ENCODE assay signal across 19 cellular contexts in the genomic region with DNA sequence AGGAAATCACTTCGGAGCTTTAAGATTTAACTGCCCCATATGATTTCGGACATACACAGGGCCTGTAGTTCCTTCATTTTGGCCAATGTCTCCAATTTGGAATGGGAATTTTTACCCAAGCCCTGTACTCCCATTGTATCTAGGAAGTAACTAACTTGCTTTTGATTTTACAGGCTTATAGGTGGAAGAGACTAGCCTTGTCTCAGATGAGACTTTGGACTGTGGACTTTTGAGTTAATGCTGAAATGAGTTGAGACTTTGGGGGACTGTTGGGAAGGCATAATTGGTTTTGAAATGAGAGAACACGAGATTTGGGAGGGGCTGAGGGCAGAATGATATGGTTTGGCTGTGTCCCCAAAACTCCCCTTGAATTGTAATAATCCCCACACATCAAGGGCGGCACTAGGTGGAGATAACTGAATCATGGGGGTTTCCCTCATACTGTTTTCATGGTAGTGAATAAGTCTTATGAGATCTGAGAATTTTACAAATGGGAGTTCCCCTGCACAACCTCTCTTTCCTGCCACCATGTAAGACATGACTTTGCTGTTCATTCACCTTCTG.
"Had no signal": no experiment of that assay in that cellular context is flagged by ENCODE, and none has a peak within 500 bp of the region (broad histone marks: within the 10 kb centered on the region; RNA-seq: fewer than 3 reads in every experiment).

No MANE protein-coding gene starts in this region.

- ATAC-seq: effector memory CD8-positive, alpha-beta T cell; left ventricle myocardium superior; right cardiac atrium; T-helper 17 cell had no signal

- H3K27me3 Mint-ChIP-seq: activated CD4-positive, alpha-beta T cell treated with anti-CD3 and anti-CD28 coated beads, Interleukin-2, amount 10 ng/mL, durations not matched to agents 7 days and 5 days; activated T-cell treated with anti-CD3 and anti-CD28 coated beads, Interleukin-2, amount 50 U/mL, for 24 hours; dendritic cell treated with granulocyte-macrophage colony-stimulating factor and Interleukin-4, amounts not matched to agents 40 ng/mL and 50 ng/mL, for 4 days; effector memory CD8-positive, alpha-beta T cell; T-helper 17 cell had no signal

- H3K27ac ChIP-seq: prostate gland, skin epidermis, tibial nerve, uterus, WERI-Rb-1 had no signal

- H3K4me1 Mint-ChIP-seq: activated CD4-positive, alpha-beta T cell treated with anti-CD3 and anti-CD28 coated beads, Interleukin-2, amount 10 ng/mL, durations not matched to agents 7 days and 5 days had no signal

- H3K4me1 ChIP-seq: prostate gland had no signal

- H3K9me3 ChIP-seq: prostate gland, uterus had no signal

- DNase-seq: activated CD4-positive, alpha-beta T cell treated with anti-CD3 and anti-CD28 coated beads, Interleukin-2, amount 10 ng/mL, durations not matched to agents 7 days and 5 days; activated gamma-delta T cell treated with Interleukin-2 at 50 U/mL for 16 hours; activated T-cell treated with anti-CD3 and anti-CD28 coated beads, Interleukin-2, amount 50 U/mL, for 24 hours; effector memory CD8-positive, alpha-beta T cell; head of caudate nucleus; kidney glomerular epithelial cell; left ventricle myocardium superior; mesenchymal stem cell; nephron progenitor cell; occipital lobe; right cardiac atrium; substantia nigra; T-helper 17 cell; uterus; WERI-Rb-1 had no signal

- H3K27ac Mint-ChIP-seq: activated CD4-positive, alpha-beta T cell treated with anti-CD3 and anti-CD28 coated beads, Interleukin-2, amount 10 ng/mL, durations not matched to agents 7 days and 5 days; activated T-cell treated with anti-CD3 and anti-CD28 coated beads, Interleukin-2, amount 50 U/mL, for 24 hours; dendritic cell treated with granulocyte-macrophage colony-stimulating factor and Interleukin-4, amounts not matched to agents 40 ng/mL and 50 ng/mL, for 4 days; effector memory CD8-positive, alpha-beta T cell; nephron progenitor cell; T-helper 17 cell had no signal

- H3K4me3 Mint-ChIP-seq: activated CD4-positive, alpha-beta T cell treated with anti-CD3 and anti-CD28 coated beads, Interleukin-2, amount 10 ng/mL, durations not matched to agents 7 days and 5 days; activated T-cell treated with anti-CD3 and anti-CD28 coated beads, Interleukin-2, amount 50 U/mL, for 24 hours; dendritic cell treated with granulocyte-macrophage colony-stimulating factor and Interleukin-4, amounts not matched to agents 40 ng/mL and 50 ng/mL, for 4 days; effector memory CD8-positive, alpha-beta T cell; nephron progenitor cell; T-helper 17 cell had no signal

- H3K27me3 ChIP-seq: tibial nerve, uterus had no signal

- H3K4me3 ChIP-seq: prostate gland, skin epidermis, tibial nerve, uterus had no signal

- H3K36me3 ChIP-seq: prostate gland, uterus, WERI-Rb-1 had no signal
